8 cellular contexts compared by ENCODE assay signal in the genomic region with DNA sequence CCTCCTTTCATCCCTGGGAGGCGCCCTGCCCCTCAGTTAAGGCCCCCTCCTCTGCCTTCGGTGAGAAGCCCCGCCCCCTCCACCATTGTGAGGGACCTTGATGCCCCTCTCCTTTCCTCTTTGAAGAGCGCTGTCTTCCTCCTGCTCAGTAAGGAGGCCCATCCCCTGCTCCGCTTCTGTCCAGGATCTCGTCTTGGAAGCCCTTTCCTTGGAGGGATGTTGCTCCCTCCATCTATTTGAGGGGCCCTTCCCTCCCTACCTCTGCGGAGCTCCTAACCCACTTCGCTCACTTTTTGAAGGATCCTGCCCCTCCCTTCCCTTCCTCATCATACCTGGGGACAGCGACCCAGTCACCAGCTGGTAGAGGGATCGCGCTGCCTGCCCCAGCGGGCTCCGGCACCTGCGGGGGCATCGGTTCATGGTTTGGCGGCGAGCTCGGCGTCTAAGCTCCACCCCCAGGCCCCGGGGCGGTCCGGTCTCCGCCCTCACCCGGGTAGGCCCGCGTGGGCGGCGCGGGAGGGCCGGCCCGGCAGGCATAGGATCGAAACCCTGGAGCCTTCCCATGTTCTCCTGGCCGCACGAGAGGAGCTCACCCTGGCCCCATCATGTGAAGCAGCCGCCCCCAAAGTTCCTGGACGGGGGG. TPM values are rescaled to one million over a fixed set of nuclear protein-coding genes. Genes with fewer than 3 reads are reported as not detected.
DNase-seq lines count a peak whose midpoint lies in the region; ATAC-seq, FAIRE-seq and TF ChIP-seq lines count a peak whose summit lies in the region.

No MANE protein-coding gene starts in this region.

- no peaks in the 10 kb centered on the region for H3K9me3 Mint-ChIP-seq in CD8-positive, alpha-beta memory T cell
- H3K9me3 Mint-ChIP-seq in endothelial cell (ENCODE audit: unreplicated experiment), result no peaks in the 10 kb centered on the region

- peak overlapping the region; percentile 45 to 95 (median 88) for H3K4me3 Mint-ChIP-seq in CD8-positive, alpha-beta memory T cell
- H3K4me3 Mint-ChIP-seq in endothelial cell (ENCODE audit: unreplicated experiment), result peak overlapping the region; percentile 87

- peaks cover 0 to 5% of the 10 kb centered on the region in 2 donors for H3K27me3 Mint-ChIP-seq in CD8-positive, alpha-beta memory T cell
- H3K27me3 Mint-ChIP-seq in endothelial cell (ENCODE audit: unreplicated experiment), result peaks cover 31% of the 10 kb centered on the region

- H3K27ac Mint-ChIP-seq in CD8-positive, alpha-beta memory T cell, result peak overlapping the region in 5 of 8 donors; percentile 65 to 92 (median 66)
- no peak overlapping the region for H3K27ac Mint-ChIP-seq in endothelial cell (ENCODE audit: unreplicated experiment)

- no peak for FAIRE-seq in RCC 7860 (lab: Jason Lieb, UNC)

- POLR2A ChIA-PET in CD8-positive, alpha-beta memory T cell (lab: Charles Lee), result interaction anchor here (0.5 to 3.3 kb wide), 5 partner anchors 8 to 461 kb away, joined by 3 to 24 read pairs (median 7); a partner anchor contains a TSS

- H3K9me3 ChIP-seq in CD8-positive, alpha-beta memory T cell (ENCODE audit: low read length), result no peaks in the 10 kb centered on the region

- no peak for ATAC-seq in GM19467 (IDR thresholded peaks at IDR 0.05; ENCODE audit: unreplicated experiment)

- peaks cover 60% of the 10 kb centered on the region for H3K4me1 ChIP-seq in CD8-positive, alpha-beta memory T cell (ENCODE audit: insufficient read depth, low read length)

- H3K27ac ChIP-seq in CD8-positive, alpha-beta memory T cell (ENCODE audit: low read depth, low read length), result no peak overlapping the region
- H3K27ac ChIP-seq in substantia nigra (ENCODE audit: low read depth, low read length, poor library complexity, severe bottlenecking), result peak overlapping the region; percentile 21

- peak; percentile 36 to 76 (median 65) for DNase-seq in CD8-positive, alpha-beta memory T cell
- DNase-seq in HuH-7.5 (ENCODE audit: low spot score) (peak; percentile 76), endothelial cell (ENCODE audit: low spot score) (peak; percentile 67), midbrain (lab: John Stamatoyannopoulos, UW) (peak; percentile 23), substantia nigra (lab: John Stamatoyannopoulos, UW) (peak in 30 of 49 donors; percentile 6 to 74 (median 42)), RCC 7860 (ENCODE audit: low spot score) (no peak)
- peak; percentile 82 for DNase-seq in activated CD8-positive, alpha-beta memory T cell treated with anti-CD3 and anti-CD28 coated beads for 24 hours

- H3K27me3 ChIP-seq in CD8-positive, alpha-beta memory T cell (ENCODE audit: insufficient read depth, low read length, poor library complexity, severe bottlenecking), result no peaks in the 10 kb centered on the region

- H3K4me3 ChIP-seq in CD8-positive, alpha-beta memory T cell (ENCODE audit: low read length), result peak overlapping the region; percentile 59

- peaks cover 50 to 67% (median 61%) of the 10 kb centered on the region in 3 donors for H3K4me1 Mint-ChIP-seq in CD8-positive, alpha-beta memory T cell
- peaks cover 47% of the 10 kb centered on the region for H3K4me1 Mint-ChIP-seq in endothelial cell (ENCODE audit: unreplicated experiment)

- no peak for TF ChIP-seq CTCF in endothelial cell (IDR thresholded peaks at IDR 0.05; ENCODE audit: unreplicated experiment)

- no peaks in the 10 kb centered on the region for H3K36me3 ChIP-seq in CD8-positive, alpha-beta memory T cell (ENCODE audit: insufficient read depth, low read length)

- CTCF ChIA-PET in CD8-positive, alpha-beta memory T cell (lab: Charles Lee), result interaction anchor here (0.7 to 5.3 kb wide), 9 partner anchors 19 to 292 kb away, joined by 3 to 77 read pairs (median 13); a partner anchor contains a TSS

- H3K36me3 Mint-ChIP-seq in CD8-positive, alpha-beta memory T cell, result no peaks in the 10 kb centered on the region
- H3K36me3 Mint-ChIP-seq in endothelial cell (ENCODE audit: low read depth, unreplicated experiment), result peaks cover 13% of the 10 kb centered on the region

RNA-seq across cellular contexts. Expression of a gene that starts 4.1 kb away (rescaled TPM):
- 1 to 10 TPM in 1 of 2 experiments, under 1 TPM in 1; 0.96 to 1.0 TPM for total RNA-seq in CD8-positive, alpha-beta memory T cell
- not detected for polyA plus RNA-seq in CD8-positive, alpha-beta memory T cell
- 7.7 TPM for total RNA-seq in endothelial cell (ENCODE audit: unreplicated experiment)

RNA-seq across cellular contexts. Expression of a gene that starts 21.3 kb away (rescaled TPM):
- total RNA-seq in CD8-positive, alpha-beta memory T cell, result 100 to 1,000 TPM in 1 of 2 experiments, 10 to 100 TPM in 1; 95.8 to 109 TPM
- polyA plus RNA-seq in CD8-positive, alpha-beta memory T cell, result 45.7 TPM
- total RNA-seq in endothelial cell (ENCODE audit: unreplicated experiment), result 115 TPM

RNA-seq across cellular contexts. Expression of a gene that starts 56.3 kb away (rescaled TPM):
- 100 to 1,000 TPM; 209 to 217 TPM for total RNA-seq in CD8-positive, alpha-beta memory T cell
- polyA plus RNA-seq in CD8-positive, alpha-beta memory T cell, result 7.5 TPM
- total RNA-seq in endothelial cell (ENCODE audit: unreplicated experiment), result 54.7 TPM
